Comparison of ENCODE assay signal across 17 cellular contexts in genomic region chr4:159269143-159269542, GRCh38.
DNase-seq lines count a peak whose midpoint lies in the region; TF ChIP-seq lines count a peak whose summit lies in the region.
"Had no signal": no experiment of that assay in that cellular context is flagged by ENCODE, and none has a peak within 500 bp of the region (broad histone marks: within the 10 kb centered on the region; RNA-seq: fewer than 3 reads in every experiment).

No MANE protein-coding gene starts in this region.

- no peaks in the 10 kb centered on the region for H3K9me2 ChIP-seq in GM23248 (ENCODE audit: insufficient read depth)

- no peak overlapping the region for H2BK120ac ChIP-seq in trophoblast cell (ENCODE audit: insufficient read depth, low read length, poor library complexity)

- H3K4me3 ChIP-seq in GM23248 (0 out of 2 replicates have a peak overlapping the region, but pooled peaks have one; percentile 58), spleen (peak overlapping the region in 1 of 8 donors; percentile 1), trophoblast cell (ENCODE audit: low read depth, low read length) (no peak overlapping the region)
- H3K4me3 ChIP-seq in effector memory CD4-positive, alpha-beta T cell (ENCODE audit: insufficient read depth, low read depth, low read length, poor library complexity, severe bottlenecking): no peak overlapping the region

- H3K14ac ChIP-seq in trophoblast cell (ENCODE audit: low read length): no peak overlapping the region

- no peaks in the 10 kb centered on the region for H3K27me3 ChIP-seq in GM23248 (replicated peaks; ENCODE audit: insufficient read depth)
- no peaks in the 10 kb centered on the region for H3K27me3 ChIP-seq in layer of hippocampus (ENCODE audit: control insufficient read depth, insufficient read depth, low read length)
- no peaks in the 10 kb centered on the region for H3K27me3 ChIP-seq in spleen (replicated peaks in 1 of 7)
- H3K27me3 ChIP-seq in effector memory CD4-positive, alpha-beta T cell (replicated peaks; ENCODE audit: control insufficient read depth, insufficient read depth, low read length, poor library complexity, severe bottlenecking): no peaks in the 10 kb centered on the region
- no peaks in the 10 kb centered on the region for H3K27me3 ChIP-seq in trophoblast cell (ENCODE audit: insufficient read depth, low read length)

- in situ Hi-C loops in GM23248 (cut with MboI): no loop called here

- no peaks in the 10 kb centered on the region for H3K79me1 ChIP-seq in trophoblast cell (ENCODE audit: low read length)

- H4K12ac ChIP-seq in trophoblast cell (ENCODE audit: low read depth, low read length): no peak overlapping the region

- H3K4ac ChIP-seq in trophoblast cell (ENCODE audit: low read depth, low read length): no peak overlapping the region

- no peak overlapping the region for H4K8ac ChIP-seq in trophoblast cell (ENCODE audit: low read depth, low read length)

- peaks cover 34% of the 10 kb centered on the region for H3K4me1 ChIP-seq in GM23248 (ENCODE audit: insufficient read depth)
- H3K4me1 ChIP-seq in spleen: peaks cover 10 to 74% (median 50%) of the 10 kb centered on the region in 6 donors
- H3K4me1 ChIP-seq in effector memory CD4-positive, alpha-beta T cell (ENCODE audit: control insufficient read depth, insufficient read depth, low read length, poor library complexity, severe bottlenecking): no peaks in the 10 kb centered on the region
- peaks cover 0 to 2% of the 10 kb centered on the region in 2 experiments for H3K4me1 ChIP-seq in trophoblast cell (ENCODE audit: control insufficient read depth in 1 of 2, insufficient read depth in 2 of 2, low read length in 2 of 2)

- no peak for TF ChIP-seq CTCF in spleen (IDR thresholded peaks at IDR 0.05 in 8 of 11, conservative IDR thresholded peaks at IDR 0.05 in 3 of 11)

- H3F3A ChIP-seq in GM23248 (ENCODE audit: insufficient read depth): peaks cover 16% of the 10 kb centered on the region; the same call in 1 of the 2 replicates

- H2AFZ ChIP-seq in GM23248 (no peak overlapping the region), trophoblast cell (ENCODE audit: insufficient read depth, low read length, poor library complexity) (no peak overlapping the region)

- DNase-seq in GM23248 (no peak), astrocyte of the hippocampus (ENCODE audit: low read depth, low spot score) (peak; percentile 83), spleen (no peak), NCI-H1105 treated with DMSO at 0.1 percent for 48 hours (lab: John Stamatoyannopoulos, UW) (no peak), trophoblast cell (no peak)
- no peak for DNase-seq in effector memory CD4-positive, alpha-beta T cell
- DNase-seq: activated CD4-positive, alpha-beta T cell treated with anti-CD3 and anti-CD28 coated beads, Interleukin-2, amount 10 ng/mL, durations not matched to agents 7 days and 5 days; activated CD8-positive, alpha-beta memory T cell treated with anti-CD3 and anti-CD28 coated beads, Interleukin-2, amount 50 U/mL, for 4 hours; central memory CD4-positive, alpha-beta T cell; DMS79 treated with DMSO at 0.1 percent for 48 hours; effector CD8-positive, alpha-beta T cell; mesenchymal stem cell; naive thymus-derived CD8-positive, alpha-beta T cell; NCI-H2081; stimulated activated CD4-positive, alpha-beta T cell treated with anti-CD3 and anti-CD28 coated beads, Interleukin-4, amount 100 ng/mL, for 4 hours; SW 1271 had no signal

- H4K20me1 ChIP-seq in GM23248 (ENCODE audit: insufficient read depth): no peaks in the 10 kb centered on the region

- H3K4me2 ChIP-seq in GM23248 (ENCODE audit: unreplicated experiment): no peak overlapping the region
- H3K4me2 ChIP-seq in trophoblast cell (ENCODE audit: low read length): no peak overlapping the region

- no peak overlapping the region for H2AK5ac ChIP-seq in trophoblast cell (ENCODE audit: low read length)

- 96 to 97% methylated on average over 9 of the region's 9 CpGs for WGBS in GM23248 (ENCODE audit: low coverage in 1 of 2, low lambda C conversion rate in 2 of 2, missing lambda C conversion rate in 2 of 2), 2 experiments
- WGBS in spleen, 5 donors: 86 to 97% (median 95%) methylated on average over 9 of the region's 9 CpGs
- no CpG with 5 or more reads among the region's 9 CpGs for WGBS in trophoblast cell (ENCODE audit: extremely low coverage, insufficient coverage, insufficient read length)

- H3K18ac ChIP-seq in trophoblast cell (ENCODE audit: low read length): no peak overlapping the region

- no peak for TF ChIP-seq POLR2A in spleen (IDR thresholded peaks at IDR 0.05)

- H3K9me3 ChIP-seq in GM23248 (ENCODE audit: low read depth): no peaks in the 10 kb centered on the region
- H3K9me3 ChIP-seq in spleen: no peaks in the 10 kb centered on the region
- H3K9me3 ChIP-seq in effector memory CD4-positive, alpha-beta T cell (ENCODE audit: control insufficient read depth, low read length): no peaks in the 10 kb centered on the region
- H3K9me3 ChIP-seq in trophoblast cell (ENCODE audit: insufficient read depth, low read depth, low read length): no peaks in the 10 kb centered on the region

- no peak overlapping the region for H4K91ac ChIP-seq in trophoblast cell (ENCODE audit: low read depth, low read length)

- intact Hi-C loops in spleen (cut with DNase I; ENCODE audit: low total_unique reads): no loop called here

- no peaks in the 10 kb centered on the region for H3K36me3 ChIP-seq in GM23248 (ENCODE audit: low read depth)
- no peaks in the 10 kb centered on the region for H3K36me3 ChIP-seq in spleen
- H3K36me3 ChIP-seq in effector memory CD4-positive, alpha-beta T cell (ENCODE audit: control insufficient read depth, insufficient read depth, low read length): no peaks in the 10 kb centered on the region
- H3K36me3 ChIP-seq in trophoblast cell (ENCODE audit: control insufficient read depth in 1 of 2, insufficient read depth in 2 of 2, low read length in 2 of 2): peaks cover 2% of the 10 kb centered on the region in 2 experiments

- no peak overlapping the region for H2BK5ac ChIP-seq in trophoblast cell (ENCODE audit: low read depth, low read length, poor library complexity)

- H2BK12ac ChIP-seq in trophoblast cell (ENCODE audit: low read length): no peak overlapping the region

- no peak overlapping the region for H3K9ac ChIP-seq in GM23248
- no peak overlapping the region for H3K9ac ChIP-seq in trophoblast cell (ENCODE audit: low read length)

- no peak overlapping the region for H3K23ac ChIP-seq in trophoblast cell (ENCODE audit: low read length)

- peaks cover 12% of the 10 kb centered on the region; the same call in 1 of the 2 replicates for H3K79me2 ChIP-seq in GM23248 (ENCODE audit: insufficient read depth)
- H3K79me2 ChIP-seq in trophoblast cell (ENCODE audit: control insufficient read depth, insufficient read depth, low read length, poor library complexity): no peaks in the 10 kb centered on the region

- H3K27ac ChIP-seq in GM23248 (no peak overlapping the region), layer of hippocampus (ENCODE audit: low read depth, low read length) (peak overlapping the region; percentile 76), spleen (peak overlapping the region in 6 of 8 donors; percentile 17 to 75 (median 54)), trophoblast cell (ENCODE audit: low read depth, low read length) (no peak overlapping the region)
- H3K27ac ChIP-seq in effector memory CD4-positive, alpha-beta T cell (ENCODE audit: insufficient read depth, low read length, poor library complexity, severe bottlenecking): no peak overlapping the region

Comparison
In these comparisons a context has a peak if more than half of its experiments do, and no peak if none do; other contexts are left out.
1. H3K27ac ChIP-seq: peak in layer of hippocampus (single experiment) and spleen (6 of 8); none in GM23248 (single experiment), effector memory CD4-positive, alpha-beta T cell (single experiment) and trophoblast cell (single experiment).